14 cellular contexts compared by ENCODE assay signal in genomic region chr4:39631700-39632079, GRCh38. TPM values are rescaled to one million over a fixed set of nuclear protein-coding genes. Genes with fewer than 3 reads are reported as not detected.
DNase-seq lines count a peak whose midpoint lies in the region; ATAC-seq and TF ChIP-seq lines count a peak whose summit lies in the region.
"Had no signal": no experiment of that assay in that cellular context is flagged by ENCODE, and none has a peak within 500 bp of the region (broad histone marks: within the 10 kb centered on the region; RNA-seq: fewer than 3 reads in every experiment).

No MANE protein-coding gene starts in this region.

- peaks cover 64% of the 10 kb centered on the region for H3K4me1 ChIP-seq in OCI-LY3 (ENCODE audit: low read length)

- ATAC-seq in GM18517 (IDR thresholded peaks at IDR 0.05; ENCODE audit: unreplicated experiment), result peak; percentile 72
- ATAC-seq in GM21390 (IDR thresholded peaks at IDR 0.05; ENCODE audit: unreplicated experiment), result peak; percentile 70
- ATAC-seq in HG02981 (IDR thresholded peaks at IDR 0.05; ENCODE audit: unreplicated experiment), result peak; percentile 53

- H3K36me3 ChIP-seq in OCI-LY3 (replicated peaks; ENCODE audit: low read depth, low read length), result no peaks in the 10 kb centered on the region

- peak overlapping the region; percentile 43 for H3K4me2 ChIP-seq in OCI-LY3 (ENCODE audit: low read length)

- TF ChIP-seq CTCF in OCI-LY3 (IDR thresholded peaks at IDR 0.05; ENCODE audit: low read depth, low read length), result no peak

- no peaks in the 10 kb centered on the region for H3K27me3 ChIP-seq in OCI-LY3 (ENCODE audit: low read depth, low read length)
- H3K27me3 ChIP-seq: upper lobe of left lung had no signal

- H3K79me2 ChIP-seq in OCI-LY3 (ENCODE audit: low read length), result no peaks in the 10 kb centered on the region

- peak overlapping the region; percentile 31; the same call in 1 of the 2 replicates for H3K9ac ChIP-seq in OCI-LY3 (ENCODE audit: low read length)

- H3K4me3 ChIP-seq in OCI-LY3 (ENCODE audit: low read length), result peak overlapping the region; percentile 48
- H3K4me3 ChIP-seq: upper lobe of left lung had no signal

- H4K20me1 ChIP-seq in OCI-LY3 (ENCODE audit: insufficient read depth, low read length), result no peaks in the 10 kb centered on the region

- DNase-seq in EL (no peak), NCI-H128 (lab: John Stamatoyannopoulos, UW; ENCODE audit: unreplicated experiment) (no peak), NCI-H146 (lab: John Stamatoyannopoulos, UW) (no peak), mucosa of gallbladder (ENCODE audit: low spot score) (no peak)
- DNase-seq: activated CD4-positive, alpha-beta T cell treated with anti-CD3 and anti-CD28 coated beads for 4 hours; activated gamma-delta T cell; caudate nucleus; NCI-H524; Right ventricle myocardium superior; upper lobe of left lung had no signal

- no peak overlapping the region for H2AFZ ChIP-seq in OCI-LY3 (ENCODE audit: low read depth, low read length)

- peak overlapping the region; percentile 69 for H3K27ac ChIP-seq in OCI-LY3 (ENCODE audit: low read length)
- H3K27ac ChIP-seq: upper lobe of left lung had no signal

- no peaks in the 10 kb centered on the region for H3K9me3 ChIP-seq in OCI-LY3 (ENCODE audit: insufficient read depth, low read length)
- H3K9me3 ChIP-seq: upper lobe of left lung had no signal

RNA-seq across cellular contexts. Expression of gene SMIM14, which starts 7.0 kb away (rescaled TPM):
- total RNA-seq in mucosa of gallbladder, result 62.3 TPM
